Comparison of ENCODE assay signal across 15 cellular contexts in genomic region chr9:38027714-38028113, GRCh38. TPM values are rescaled to one million over a fixed set of nuclear protein-coding genes. Genes with fewer than 3 reads are reported as not detected.
A peak's percentile ranks its signal among the peaks of the same experiment; 100 is the strongest.
DNase-seq lines count a peak whose midpoint lies in the region; ATAC-seq and TF ChIP-seq lines count a peak whose summit lies in the region.
"Had no signal": no experiment of that assay in that cellular context is flagged by ENCODE, and none has a peak within 500 bp of the region (broad histone marks: within the 10 kb centered on the region; RNA-seq: fewer than 3 reads in every experiment).

No MANE protein-coding gene starts in this region.

- no peaks in the 10 kb centered on the region for H3K36me3 ChIP-seq in Panc1 (ENCODE audit: control insufficient read depth, insufficient read depth, low read length)
- no peaks in the 10 kb centered on the region for H3K36me3 ChIP-seq in fibroblast of lung (ENCODE audit: control insufficient read depth, insufficient read depth, low read length)
- H3K36me3 ChIP-seq in thoracic aorta = no peaks in the 10 kb centered on the region
- H3K36me3 ChIP-seq: tibial nerve had no signal

- CTCF ChIA-PET in Panc1 (lab: Charles Lee) = no interaction called here

- TF ChIP-seq CTCF in Panc1 (IDR thresholded peaks at IDR 0.05) = no peak
- TF ChIP-seq CTCF in fibroblast of lung (conservative IDR thresholded peaks at IDR 0.05 in 1 of 2, IDR thresholded peaks at IDR 0.05 in 1 of 2; ENCODE audit: low read depth in 1 of 2, low read length in 2 of 2) = no peak
- no peak for TF ChIP-seq CTCF in thoracic aorta (IDR thresholded peaks at IDR 0.05)

- no peak for ATAC-seq in Panc1
- ATAC-seq in thoracic aorta (ENCODE audit: insufficient number of reproducible peaks, low FRiP score, low read depth) = no peak
- no peak for ATAC-seq in esophagus mucosa
- ATAC-seq: activated CD8-positive, alpha-beta memory T cell treated with anti-CD3 and anti-CD28 coated beads, Interleukin-2, amount 10 ng/mL, durations not matched to agents 7 days and 5 days had no signal

- no TSS peak for BruUV-seq in Panc1 (replicated peaks; lab: Mats Ljungman, UMichigan)

- no peaks in the 10 kb centered on the region for H3K27me3 ChIP-seq in Panc1 (ENCODE audit: control insufficient read depth, insufficient read depth, low read length)
- no peaks in the 10 kb centered on the region for H3K27me3 ChIP-seq in fibroblast of lung (ENCODE audit: control insufficient read depth, insufficient read depth, low read length)
- no peaks in the 10 kb centered on the region for H3K27me3 ChIP-seq in thoracic aorta (replicated peaks; ENCODE audit: insufficient read depth)
- H3K27me3 ChIP-seq: tibial nerve had no signal

- H3K4me3 ChIP-seq in Panc1 (ENCODE audit: low read depth in 2 of 2, low read length in 2 of 2) (no peak overlapping the region), fibroblast of lung (replicated peaks in 1 of 4; ENCODE audit: control extremely low read depth in 1 of 4, insufficient read depth in 1 of 4, low read depth in 3 of 4, low read length in 4 of 4) (no peak overlapping the region), thoracic aorta (no peak overlapping the region)
- H3K4me3 ChIP-seq: tibial nerve had no signal

- in situ Hi-C loops in Panc1 (cut with HindIII; ENCODE audit: low pct_unique_long_range_greater_than_20kb, low sequenced_read_pairs) = no loop called here

- POLR2A ChIA-PET in Panc1 (lab: Charles Lee) = no interaction called here

- intact Hi-C loops in Panc1 (cut with micrococcal nuclease; ENCODE audit: unreplicated experiment) = no loop called here

- H3K9ac ChIP-seq in fibroblast of lung (ENCODE audit: insufficient read depth, low read length) = peak overlapping the region; percentile 13

- H4K20me1 ChIP-seq in fibroblast of lung (ENCODE audit: control insufficient read depth, extremely low read depth, insufficient read depth, low read length) = no peaks in the 10 kb centered on the region

- DNase-seq in NCI-H1092 (lab: John Stamatoyannopoulos, UW) = peak; percentile 60
- no peak for DNase-seq in Panc1 (ENCODE audit: low read depth, low spot score)
- DNase-seq in fibroblast of lung (ENCODE audit: low read depth in 2 of 2) = no peak
- no peak for DNase-seq in thoracic aorta (ENCODE audit: low spot score)
- no peak for DNase-seq in NCI-H774 (lab: John Stamatoyannopoulos, UW)
- DNase-seq in AG08396 (ENCODE audit: low spot score) = no peak
- DNase-seq: activated B cell treated with CpG ODN at 0.5 μM for 24 hours; activated CD8-positive, alpha-beta memory T cell treated with anti-CD3 and anti-CD28 coated beads, Interleukin-2, amount 10 ng/mL, durations not matched to agents 7 days and 5 days; activated naive CD4-positive, alpha-beta T cell treated with anti-CD3 and anti-CD28 coated beads, Interleukin-2, amount 10 ng/mL, durations not matched to agents 7 days and 5 days; CD4-positive, alpha-beta T cell; endodermal cell; kidney glomerular epithelial cell; NCI-H1930 had no signal

- peaks cover 91% of the 10 kb centered on the region for H3K79me2 ChIP-seq in fibroblast of lung (ENCODE audit: control insufficient read depth, insufficient read depth, low read length)

- no peak overlapping the region for H2AFZ ChIP-seq in fibroblast of lung (ENCODE audit: low read length)

- H3K9me3 ChIP-seq in Panc1 (ENCODE audit: control insufficient read depth, insufficient read depth, low read depth, low read length) (no peaks in the 10 kb centered on the region), fibroblast of lung (ENCODE audit: control insufficient read depth, insufficient read depth, low read depth, low read length) (no peaks in the 10 kb centered on the region), thoracic aorta (no peaks in the 10 kb centered on the region)
- H3K9me3 ChIP-seq: tibial nerve had no signal

- H3K4me1 ChIP-seq in Panc1 (ENCODE audit: control insufficient read depth, insufficient read depth, low read length) (peaks cover 99% of the 10 kb centered on the region), fibroblast of lung (ENCODE audit: control insufficient read depth, extremely low read depth, insufficient read depth, low read length) (peaks cover 57% of the 10 kb centered on the region), thoracic aorta (ENCODE audit: control insufficient read depth in 1 of 2, low read depth in 2 of 2) (peaks cover 32 to 66% of the 10 kb centered on the region in 2 donors)

- H3K27ac ChIP-seq in Panc1 (ENCODE audit: low read length) = peak overlapping the region; percentile 93
- peak overlapping the region; percentile 89 for H3K27ac ChIP-seq in fibroblast of lung (ENCODE audit: insufficient read depth, low read length)
- peak overlapping the region; percentile 70 to 75 for H3K27ac ChIP-seq in thoracic aorta

- H3K4me2 ChIP-seq in fibroblast of lung (ENCODE audit: extremely low read depth, insufficient read depth, low read length) = peak overlapping the region; percentile 40

RNA-seq across cellular contexts. Expression of gene SHB, which starts 41.3 kb away (rescaled TPM):
- total RNA-seq in Panc1 (2021; ENCODE audit: unreplicated experiment) = 59.9 TPM
- polyA plus RNA-seq in Panc1 (2012; ENCODE audit: insufficient read length) = 63.1 TPM
- 12.6 and 13.9 TPM in 2 replicates for total RNA-seq in fibroblast of lung
- polyA plus RNA-seq in fibroblast of lung = 9.9 and 16.9 TPM in 2 replicates
- 13.0 and 21.1 TPM in 2 replicates for polyA plus RNA-seq in fibroblast of lung (2012)
- 16.5 and 24.5 TPM in 2 replicates for polyA minus RNA-seq in fibroblast of lung (ENCODE audit: low replicate concordance)
- 10 to 100 TPM; 41.7 to 57.9 TPM for total RNA-seq in thoracic aorta
- 34.0 TPM for total RNA-seq in esophagus mucosa
